Comparison of ENCODE assay signal across 21 cellular contexts in genomic region chr15:66899555-66900350, GRCh38.
DNase-seq lines count a peak whose midpoint lies in the region; ATAC-seq and TF ChIP-seq lines count a peak whose summit lies in the region.
"Had no signal": no experiment of that assay in that cellular context is flagged by ENCODE, and none has a peak within 500 bp of the region (broad histone marks: within the 10 kb centered on the region; RNA-seq: fewer than 3 reads in every experiment).

No MANE protein-coding gene starts in this region.

- no peaks in the 10 kb centered on the region for H3K79me2 ChIP-seq in PC-3 (ENCODE audit: low read length)

- H3K9me2 ChIP-seq in PC-3 (replicated peaks; ENCODE audit: low read length): no peaks in the 10 kb centered on the region

- no peak overlapping the region for H3K4me3 ChIP-seq in breast epithelium
- H3K4me3 ChIP-seq in PC-3 (ENCODE audit: low read length): no peak overlapping the region
- no peak overlapping the region for H3K4me3 ChIP-seq in fibroblast of mammary gland (ENCODE audit: control insufficient read depth, low read depth, low read length)
- H3K4me3 ChIP-seq: A549, psoas muscle had no signal

- no peaks in the 10 kb centered on the region for H3K36me3 ChIP-seq in breast epithelium
- peaks cover 2% of the 10 kb centered on the region; the same call in 1 of the 2 replicates for H3K36me3 ChIP-seq in PC-3 (ENCODE audit: low read depth, low read length)
- H3K36me3 ChIP-seq: WERI-Rb-1 had no signal

- H3K4me1 Mint-ChIP-seq in MCF 10A (ENCODE audit: insufficient read depth, unreplicated experiment): peaks cover 29% of the 10 kb centered on the region
- H3K4me1 Mint-ChIP-seq in stimulated activated naive B cell treated with anti-CD40 and anti-IgM and Interleukin-4, amounts not matched to agents 10 μg/mL and 1 μg/mL and 100 μg/mL, for 72 hours: peaks cover 14 to 32% of the 10 kb centered on the region in 2 donors

- no peaks in the 10 kb centered on the region for H4K20me1 ChIP-seq in PC-3 (ENCODE audit: low read length)

- H3K27ac ChIP-seq in breast epithelium: no peak overlapping the region
- H3K27ac ChIP-seq in PC-3 (ENCODE audit: low read length): no peak overlapping the region
- H3K27ac ChIP-seq: psoas muscle, WERI-Rb-1 had no signal

- peak; percentile 12 for DNase-seq in MCF 10A (ENCODE audit: unreplicated experiment)
- no peak for DNase-seq in breast epithelium (ENCODE audit: low spot score in 2 of 2)
- peak; percentile 18 for DNase-seq in PC-3
- DNase-seq in fibroblast of mammary gland (ENCODE audit: low read depth): peak; percentile 46
- DNase-seq in stimulated activated naive B cell treated with anti-CD40 and anti-IgM and Interleukin-4, amounts not matched to agents 10 μg/mL and 1 μg/mL and 100 μg/mL, for 72 hours: no peak
- no peak for DNase-seq in DMS 273 treated with DMSO at 0.1 percent for 48 hours (lab: John Stamatoyannopoulos, UW)
- DNase-seq in CD1c-positive myeloid dendritic cell (ENCODE audit: extremely low spot score): no peak
- DNase-seq in activated naive CD4-positive, alpha-beta T cell (lab: John Stamatoyannopoulos, UW): no peak
- DNase-seq: activated CD4-positive, alpha-beta memory T cell treated with anti-CD3 and anti-CD28 coated beads for 36 hours; activated T-cell treated with anti-CD3 and anti-CD28 coated beads, Interleukin-2, amount 50 U/mL, for 24 hours; CD8-positive, alpha-beta T cell; NCI-H1930; psoas muscle; stimulated activated naive CD4-positive, alpha-beta T cell treated with Interleukin-2 at 50 U/mL for 16 hours; WERI-Rb-1 had no signal

- no peak overlapping the region for H3K9ac ChIP-seq in PC-3 (ENCODE audit: low read length)

- H3K4me1 ChIP-seq in breast epithelium: no peaks in the 10 kb centered on the region
- peaks cover 10% of the 10 kb centered on the region; the same call in 1 of the 2 replicates for H3K4me1 ChIP-seq in PC-3 (ENCODE audit: insufficient read depth, low read length)
- H3K4me1 ChIP-seq: psoas muscle had no signal

- H3F3A ChIP-seq in PC-3 (ENCODE audit: low read length, unreplicated experiment): no peaks in the 10 kb centered on the region

- H3K9me3 ChIP-seq in breast epithelium (no peaks in the 10 kb centered on the region), PC-3 (ENCODE audit: low read length) (no peaks in the 10 kb centered on the region)
- H3K9me3 ChIP-seq: A549, psoas muscle had no signal

- no peak for TF ChIP-seq POLR2A in breast epithelium (IDR thresholded peaks at IDR 0.05)

- H3K27ac Mint-ChIP-seq in MCF 10A (ENCODE audit: low read depth, unreplicated experiment): no peak overlapping the region
- H3K27ac Mint-ChIP-seq in stimulated activated naive B cell treated with anti-CD40 and anti-IgM and Interleukin-4, amounts not matched to agents 10 μg/mL and 1 μg/mL and 100 μg/mL, for 72 hours: no peak overlapping the region
- H3K27ac Mint-ChIP-seq: activated CD4-positive, alpha-beta memory T cell treated with anti-CD3 and anti-CD28 coated beads for 36 hours; activated T-cell treated with anti-CD3 and anti-CD28 coated beads, Interleukin-2, amount 50 U/mL, for 24 hours; CD8-positive, alpha-beta T cell; memory B cell had no signal

- no peak for TF ChIP-seq CTCF in MCF 10A (IDR thresholded peaks at IDR 0.05; ENCODE audit: unreplicated experiment)
- TF ChIP-seq CTCF in breast epithelium (IDR thresholded peaks at IDR 0.05): no peak
- no peak for TF ChIP-seq CTCF in PC-3 (conservative IDR thresholded peaks at IDR 0.05; ENCODE audit: low read depth, low read length)
- no peak for TF ChIP-seq CTCF in fibroblast of mammary gland (conservative IDR thresholded peaks at IDR 0.05; ENCODE audit: control insufficient read depth, insufficient read depth, low read depth, low read length)

- H2AFZ ChIP-seq in PC-3 (ENCODE audit: low read length): no peak overlapping the region

- H3K27me3 Mint-ChIP-seq in MCF 10A (ENCODE audit: insufficient read depth, unreplicated experiment): no peaks in the 10 kb centered on the region
- no peaks in the 10 kb centered on the region for H3K27me3 Mint-ChIP-seq in stimulated activated naive B cell treated with anti-CD40 and anti-IgM and Interleukin-4, amounts not matched to agents 10 μg/mL and 1 μg/mL and 100 μg/mL, for 72 hours
- H3K27me3 Mint-ChIP-seq: activated CD4-positive, alpha-beta memory T cell treated with anti-CD3 and anti-CD28 coated beads for 36 hours; activated T-cell treated with anti-CD3 and anti-CD28 coated beads, Interleukin-2, amount 50 U/mL, for 24 hours; memory B cell; type B pancreatic cell had no signal

- H3K4me3 Mint-ChIP-seq in MCF 10A (ENCODE audit: unreplicated experiment): no peak overlapping the region
- H3K4me3 Mint-ChIP-seq in stimulated activated naive B cell treated with anti-CD40 and anti-IgM and Interleukin-4, amounts not matched to agents 10 μg/mL and 1 μg/mL and 100 μg/mL, for 72 hours: no peak overlapping the region
- H3K4me3 Mint-ChIP-seq: activated CD4-positive, alpha-beta memory T cell treated with anti-CD3 and anti-CD28 coated beads for 36 hours; activated T-cell treated with anti-CD3 and anti-CD28 coated beads, Interleukin-2, amount 50 U/mL, for 24 hours; brain; CD8-positive, alpha-beta T cell; memory B cell; type B pancreatic cell had no signal

- no peak for ATAC-seq in PC-3
- ATAC-seq in stimulated activated naive B cell treated with anti-CD40 and anti-IgM and Interleukin-4, amounts not matched to agents 10 μg/mL and 1 μg/mL and 100 μg/mL, for 72 hours (replicated peaks): no peak
- ATAC-seq: A549; activated naive CD4-positive, alpha-beta T cell treated with anti-CD3 and anti-CD28 coated beads, Interleukin-2, amount 50 U/mL, for 72 hours; CD8-positive, alpha-beta T cell; HepG2; psoas muscle had no signal

- H3K4me2 ChIP-seq in PC-3 (ENCODE audit: low read length): no peak overlapping the region
- H3K4me2 ChIP-seq: A549 had no signal

- BruUV-seq in MCF 10A (replicated peaks; lab: Mats Ljungman, UMichigan): no TSS peak
- BruUV-seq in PC-3 (replicated peaks; lab: Mats Ljungman, UMichigan): no TSS peak

- POLR2A ChIA-PET in MCF 10A (lab: Yijun Ruan, JAX) (interaction anchor here (0.8 kb wide), 1 partner anchor 16 kb away, joined by 3 read pairs; no protein-coding TSS in a partner anchor), PC-3 (lab: Charles Lee; ENCODE audit: unreplicated experiment) (no interaction called here)

- intact Hi-C loops in MCF 10A (cut with micrococcal nuclease): loop anchor here (5.0 kb wide), 1 partner anchor 282 kb away; no protein-coding TSS in a partner anchor
- intact Hi-C loops in breast epithelium (cut with DNase I; ENCODE audit: low total_unique reads): no loop called here
- intact Hi-C loops in PC-3 (cut with micrococcal nuclease): no loop called here

- peaks cover 6% of the 10 kb centered on the region for H3K36me3 Mint-ChIP-seq in MCF 10A (ENCODE audit: insufficient read depth, unreplicated experiment)
- no peaks in the 10 kb centered on the region for H3K36me3 Mint-ChIP-seq in stimulated activated naive B cell treated with anti-CD40 and anti-IgM and Interleukin-4, amounts not matched to agents 10 μg/mL and 1 μg/mL and 100 μg/mL, for 72 hours
- H3K36me3 Mint-ChIP-seq: activated CD4-positive, alpha-beta memory T cell treated with anti-CD3 and anti-CD28 coated beads for 36 hours; activated naive CD4-positive, alpha-beta T cell treated with anti-CD3 and anti-CD28 coated beads, Interleukin-2, amount 50 U/mL, for 72 hours; brain; CD8-positive, alpha-beta T cell; memory B cell; type B pancreatic cell had no signal

- no peaks in the 10 kb centered on the region for H3K27me3 ChIP-seq in breast epithelium
- no peaks in the 10 kb centered on the region for H3K27me3 ChIP-seq in PC-3 (ENCODE audit: low read length)

- H3K9me3 Mint-ChIP-seq in MCF 10A (ENCODE audit: unreplicated experiment): no peaks in the 10 kb centered on the region
- peaks cover 0 to 3% of the 10 kb centered on the region in 2 donors for H3K9me3 Mint-ChIP-seq in stimulated activated naive B cell treated with anti-CD40 and anti-IgM and Interleukin-4, amounts not matched to agents 10 μg/mL and 1 μg/mL and 100 μg/mL, for 72 hours
- H3K9me3 Mint-ChIP-seq: activated CD4-positive, alpha-beta memory T cell treated with anti-CD3 and anti-CD28 coated beads for 36 hours; activated T-cell treated with anti-CD3 and anti-CD28 coated beads, Interleukin-2, amount 50 U/mL, for 24 hours; CD8-positive, alpha-beta T cell; memory B cell had no signal

- CTCF ChIA-PET in MCF 10A (lab: Yijun Ruan, JAX): interaction anchor here (1.4 kb wide), 1 partner anchor 37 kb away, joined by 3 read pairs; no protein-coding TSS in a partner anchor
- CTCF ChIA-PET in PC-3 (lab: Charles Lee): interaction anchor here (0.7 kb wide), 1 partner anchor 58 kb away, joined by 4 read pairs; no protein-coding TSS in a partner anchor

Comparison
In these comparisons a context has a peak if more than half of its experiments do, and no peak if none do; other contexts are left out.
1. DNase-seq: peak in MCF 10A (single experiment), PC-3 (single experiment) and fibroblast of mammary gland (single experiment); none in breast epithelium (0 of 2), stimulated activated naive B cell treated with anti-CD40 and anti-IgM and Interleukin-4, amounts not matched to agents 10 μg/mL and 1 μg/mL and 100 μg/mL, for 72 hours (single experiment), DMS 273 treated with DMSO at 0.1 percent for 48 hours (single experiment), CD1c-positive myeloid dendritic cell (single experiment) and activated naive CD4-positive, alpha-beta T cell (0 of 4).